8 cellular contexts compared by ENCODE assay signal in the genomic region with DNA sequence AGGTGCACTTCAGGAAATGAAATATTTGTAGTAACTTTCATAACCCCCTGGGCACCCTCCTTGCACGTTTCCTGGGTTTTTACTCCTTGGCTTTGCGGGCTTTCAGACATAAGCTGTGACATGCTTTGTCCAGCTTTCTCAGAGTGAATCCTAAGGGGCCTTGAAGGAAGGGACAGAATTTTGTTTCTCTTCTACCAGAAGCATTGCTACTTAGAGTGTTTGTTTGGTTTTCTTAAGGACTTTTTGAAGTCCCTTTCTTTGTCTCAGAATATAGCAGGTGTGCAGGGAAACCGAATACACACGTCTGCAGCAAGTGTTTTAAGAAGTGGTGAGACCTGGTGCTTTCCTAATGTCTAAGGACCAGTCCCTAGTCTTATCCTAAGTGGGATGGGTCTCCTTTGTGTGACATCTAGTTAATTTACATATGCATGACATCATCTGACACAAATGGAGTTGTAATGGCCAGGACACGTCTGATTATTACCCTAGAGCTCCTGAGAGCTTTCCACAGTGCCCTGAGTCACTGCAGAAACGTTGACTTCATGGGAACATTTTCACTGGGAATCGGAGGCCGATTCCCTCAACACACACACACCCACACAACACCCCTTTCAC. TPM values are rescaled to one million over a fixed set of nuclear protein-coding genes. Genes with fewer than 3 reads are reported as not detected.
DNase-seq lines count a peak whose midpoint lies in the region; ATAC-seq and TF ChIP-seq lines count a peak whose summit lies in the region.

No MANE protein-coding gene starts in this region.

- H3K27ac Mint-ChIP-seq in activated naive CD8-positive, alpha-beta T cell treated with anti-CD3 and anti-CD28 coated beads, Interleukin-2, amount 50 U/mL, for 24 hours: no peak overlapping the region
- no peak overlapping the region for H3K27ac Mint-ChIP-seq in stimulated activated naive CD8-positive, alpha-beta T cell treated with anti-CD3 and anti-CD28 coated beads, Interleukin-15, amount 100 ng/mL, for 72 hours

- intact Hi-C loops in PC-3 (cut with micrococcal nuclease): no loop called here

- no peaks in the 10 kb centered on the region for H3K9me2 ChIP-seq in PC-3 (replicated peaks; ENCODE audit: low read length)

- no peak overlapping the region for H3K9ac ChIP-seq in PC-3 (ENCODE audit: low read length)

- H3K36me3 ChIP-seq in PC-3 (ENCODE audit: low read depth, low read length): no peaks in the 10 kb centered on the region

- no peak for TF ChIP-seq CTCF in PC-3 (conservative IDR thresholded peaks at IDR 0.05; ENCODE audit: low read depth, low read length)

- no peaks in the 10 kb centered on the region for H3K9me3 ChIP-seq in PC-3 (ENCODE audit: low read length)

- H3K27ac ChIP-seq in PC-3 (ENCODE audit: low read length): no peak overlapping the region

- H3K9me3 Mint-ChIP-seq in activated naive CD8-positive, alpha-beta T cell treated with anti-CD3 and anti-CD28 coated beads, Interleukin-2, amount 50 U/mL, for 24 hours: no peaks in the 10 kb centered on the region
- no peaks in the 10 kb centered on the region for H3K9me3 Mint-ChIP-seq in stimulated activated naive CD8-positive, alpha-beta T cell treated with anti-CD3 and anti-CD28 coated beads, Interleukin-15, amount 100 ng/mL, for 72 hours

- H4K20me1 ChIP-seq in PC-3 (ENCODE audit: low read length): no peaks in the 10 kb centered on the region

- peak; percentile 14 for ATAC-seq in HG02759 (IDR thresholded peaks at IDR 0.05; ENCODE audit: unreplicated experiment)
- ATAC-seq in activated naive CD8-positive, alpha-beta T cell treated with anti-CD3 and anti-CD28 coated beads, Interleukin-2, amount 50 U/mL, for 24 hours: no peak
- ATAC-seq in stimulated activated naive CD8-positive, alpha-beta T cell treated with anti-CD3 and anti-CD28 coated beads, Interleukin-15, amount 100 ng/mL, for 72 hours: no peak
- ATAC-seq in HG03039 (IDR thresholded peaks at IDR 0.05; ENCODE audit: unreplicated experiment): no peak
- no peak for ATAC-seq in PC-3

- no peaks in the 10 kb centered on the region for H3K4me1 ChIP-seq in PC-3 (ENCODE audit: insufficient read depth, low read length)

- DNase-seq in ELF-1 (ENCODE audit: low read depth, low spot score) (peak; percentile 30), islet precursor cell (peak; percentile 68), AG08395 (ENCODE audit: low spot score) (no peak), PC-3 (no peak)
- DNase-seq in activated naive CD8-positive, alpha-beta T cell treated with anti-CD3 and anti-CD28 coated beads, Interleukin-2, amount 50 U/mL, for 24 hours: no peak
- DNase-seq in stimulated activated naive CD8-positive, alpha-beta T cell treated with anti-CD3 and anti-CD28 coated beads, Interleukin-15, amount 100 ng/mL, for 72 hours: no peak

- H3F3A ChIP-seq in PC-3 (ENCODE audit: low read length, unreplicated experiment): no peaks in the 10 kb centered on the region

- no TSS peak for BruUV-seq in PC-3 (replicated peaks; lab: Mats Ljungman, UMichigan)

- peaks cover 60% of the 10 kb centered on the region for H3K27me3 ChIP-seq in PC-3 (ENCODE audit: low read length)

- POLR2A ChIA-PET in PC-3 (lab: Charles Lee; ENCODE audit: unreplicated experiment): no interaction called here

- no peaks in the 10 kb centered on the region for H3K79me2 ChIP-seq in PC-3 (ENCODE audit: low read length)

- peak overlapping the region; percentile 70 for H3K4me3 Mint-ChIP-seq in activated naive CD8-positive, alpha-beta T cell treated with anti-CD3 and anti-CD28 coated beads, Interleukin-2, amount 50 U/mL, for 24 hours
- H3K4me3 Mint-ChIP-seq in stimulated activated naive CD8-positive, alpha-beta T cell treated with anti-CD3 and anti-CD28 coated beads, Interleukin-15, amount 100 ng/mL, for 72 hours: peak overlapping the region; percentile 63 to 77

- no peak overlapping the region for H2AFZ ChIP-seq in PC-3 (ENCODE audit: low read length)

- peaks cover 53% of the 10 kb centered on the region for H3K27me3 Mint-ChIP-seq in activated naive CD8-positive, alpha-beta T cell treated with anti-CD3 and anti-CD28 coated beads, Interleukin-2, amount 50 U/mL, for 24 hours
- peaks cover 53% of the 10 kb centered on the region for H3K27me3 Mint-ChIP-seq in stimulated activated naive CD8-positive, alpha-beta T cell treated with anti-CD3 and anti-CD28 coated beads, Interleukin-15, amount 100 ng/mL, for 72 hours

- H3K4me3 ChIP-seq in PC-3 (ENCODE audit: low read length): no peak overlapping the region

- no peaks in the 10 kb centered on the region for H3K36me3 Mint-ChIP-seq in activated naive CD8-positive, alpha-beta T cell treated with anti-CD3 and anti-CD28 coated beads, Interleukin-2, amount 50 U/mL, for 24 hours (ENCODE audit: low read depth)

- CTCF ChIA-PET in PC-3 (lab: Charles Lee): no interaction called here

- H3K4me1 Mint-ChIP-seq in activated naive CD8-positive, alpha-beta T cell treated with anti-CD3 and anti-CD28 coated beads, Interleukin-2, amount 50 U/mL, for 24 hours: peaks cover 7% of the 10 kb centered on the region
- peaks cover 8% of the 10 kb centered on the region for H3K4me1 Mint-ChIP-seq in stimulated activated naive CD8-positive, alpha-beta T cell treated with anti-CD3 and anti-CD28 coated beads, Interleukin-15, amount 100 ng/mL, for 72 hours

- no peak overlapping the region for H3K4me2 ChIP-seq in PC-3 (ENCODE audit: low read length)

RNA-seq across cellular contexts. Expression of a gene that starts 1.3 kb away (rescaled TPM):
- 0.22 TPM in 1 of 2 replicates, not detected in the other for total RNA-seq in PC-3 (2014; rRNA removed)

RNA-seq across cellular contexts. Expression of a gene that starts 36.9 kb away (rescaled TPM):
- 0.33 TPM in 1 of 2 replicates, not detected in the other for total RNA-seq in PC-3 (2014; rRNA removed)

Comparison
In these comparisons a context has a peak if more than half of its experiments do, and no peak if none do; other contexts are left out.
1. DNase-seq: peak in ELF-1 (single experiment) and islet precursor cell (single experiment); none in activated naive CD8-positive, alpha-beta T cell treated with anti-CD3 and anti-CD28 coated beads, Interleukin-2, amount 50 U/mL, for 24 hours (single experiment), stimulated activated naive CD8-positive, alpha-beta T cell treated with anti-CD3 and anti-CD28 coated beads, Interleukin-15, amount 100 ng/mL, for 72 hours (0 of 2), AG08395 (single experiment) and PC-3 (single experiment).